20 cellular contexts compared by ENCODE assay signal in the genomic region with DNA sequence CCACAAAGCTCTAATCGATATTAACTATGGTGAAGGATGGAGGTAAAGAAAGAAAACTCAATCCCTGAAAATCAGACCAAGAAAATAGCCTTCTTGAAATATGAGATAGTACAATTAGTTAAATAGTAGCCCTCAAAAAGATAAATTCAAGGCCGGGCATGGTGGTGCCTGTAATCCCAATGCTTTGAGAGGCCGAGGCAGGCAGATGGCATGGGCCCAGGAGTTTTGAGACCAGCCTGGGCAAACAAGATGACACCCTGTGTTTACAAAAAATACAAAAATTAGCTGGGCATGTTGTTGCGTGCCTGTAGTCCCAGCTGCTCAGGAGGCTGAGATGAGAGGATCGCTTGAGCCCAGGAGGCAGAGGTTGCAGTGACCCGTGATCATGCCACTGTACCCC.
"Had no signal": no experiment of that assay in that cellular context is flagged by ENCODE, and none has a peak within 500 bp of the region (broad histone marks: within the 10 kb centered on the region; RNA-seq: fewer than 3 reads in every experiment).

No MANE protein-coding gene starts in this region.

- H3K36me3 Mint-ChIP-seq: activated naive CD8-positive, alpha-beta T cell; natural killer cell; stimulated activated effector memory CD8-positive, alpha-beta T cell treated with anti-CD3 and anti-CD28 coated beads, Interleukin-12 subunit alpha, Interleukin-12 subunit beta, amount 100 ng/mL, for 72 hours had no signal

- H3K27ac Mint-ChIP-seq: activated naive CD8-positive, alpha-beta T cell; activated T-helper 17 cell treated with anti-CD3 and anti-CD28 coated beads, Interleukin-2, amount 50 U/mL, for 72 hours; natural killer cell; stimulated activated effector memory CD8-positive, alpha-beta T cell treated with anti-CD3 and anti-CD28 coated beads, Interleukin-12 subunit alpha, Interleukin-12 subunit beta, amount 100 ng/mL, for 72 hours; stimulated activated naive CD8-positive, alpha-beta T cell treated with anti-CD3 and anti-CD28 coated beads, Interleukin-15, amount 100 ng/mL, for 72 hours had no signal

- H3K27me3 Mint-ChIP-seq: activated naive CD8-positive, alpha-beta T cell; stimulated activated naive CD8-positive, alpha-beta T cell treated with anti-CD3 and anti-CD28 coated beads, Interleukin-15, amount 100 ng/mL, for 72 hours had no signal

- DNase-seq: activated CD4-positive, alpha-beta T cell treated with anti-CD3 and anti-CD28 coated beads for 1 hour; activated T-cell treated with anti-CD3 and anti-CD28 coated beads, Interleukin-2, amount 50 U/mL, for 1 hour; central memory CD4-positive, alpha-beta T cell; dermis blood vessel endothelial cell; effector CD8-positive, alpha-beta T cell; erythroblast; foreskin fibroblast; heart right ventricle; islet precursor cell; left cardiac atrium; midbrain; natural killer cell; small intestine; stimulated activated CD4-positive, alpha-beta T cell treated with anti-CD3 and anti-CD28 coated beads, Interleukin-2, amount 100 ng/mL, for 24 hours; stimulated activated naive CD8-positive, alpha-beta T cell treated with anti-CD3 and anti-CD28 coated beads, Interleukin-15, amount 100 ng/mL, for 72 hours; WERI-Rb-1 had no signal

- H3K27me3 ChIP-seq: heart right ventricle, tibial nerve had no signal

- H3K36me3 ChIP-seq: heart right ventricle, WERI-Rb-1 had no signal

- H3K4me1 Mint-ChIP-seq: activated T-helper 17 cell treated with anti-CD3 and anti-CD28 coated beads, Interleukin-2, amount 50 U/mL, for 72 hours; natural killer cell; stimulated activated effector memory CD8-positive, alpha-beta T cell treated with anti-CD3 and anti-CD28 coated beads, Interleukin-12 subunit alpha, Interleukin-12 subunit beta, amount 100 ng/mL, for 72 hours; stimulated activated naive CD8-positive, alpha-beta T cell treated with anti-CD3 and anti-CD28 coated beads, Interleukin-15, amount 100 ng/mL, for 72 hours had no signal

- H3K4me3 Mint-ChIP-seq: activated naive CD8-positive, alpha-beta T cell; activated T-helper 17 cell treated with anti-CD3 and anti-CD28 coated beads, Interleukin-2, amount 50 U/mL, for 72 hours; natural killer cell; stimulated activated effector memory CD8-positive, alpha-beta T cell treated with anti-CD3 and anti-CD28 coated beads, Interleukin-12 subunit alpha, Interleukin-12 subunit beta, amount 100 ng/mL, for 72 hours; stimulated activated naive CD8-positive, alpha-beta T cell treated with anti-CD3 and anti-CD28 coated beads, Interleukin-15, amount 100 ng/mL, for 72 hours had no signal

- H3K4me3 ChIP-seq: heart right ventricle, tibial nerve had no signal

- H3K9me3 ChIP-seq: heart right ventricle, tibial nerve had no signal

- H3K9me3 Mint-ChIP-seq: activated T-helper 17 cell treated with anti-CD3 and anti-CD28 coated beads, Interleukin-2, amount 50 U/mL, for 72 hours; natural killer cell; stimulated activated effector memory CD8-positive, alpha-beta T cell treated with anti-CD3 and anti-CD28 coated beads, Interleukin-12 subunit alpha, Interleukin-12 subunit beta, amount 100 ng/mL, for 72 hours had no signal
